ENCODE assay signal across 18 cellular contexts in the genomic region with DNA sequence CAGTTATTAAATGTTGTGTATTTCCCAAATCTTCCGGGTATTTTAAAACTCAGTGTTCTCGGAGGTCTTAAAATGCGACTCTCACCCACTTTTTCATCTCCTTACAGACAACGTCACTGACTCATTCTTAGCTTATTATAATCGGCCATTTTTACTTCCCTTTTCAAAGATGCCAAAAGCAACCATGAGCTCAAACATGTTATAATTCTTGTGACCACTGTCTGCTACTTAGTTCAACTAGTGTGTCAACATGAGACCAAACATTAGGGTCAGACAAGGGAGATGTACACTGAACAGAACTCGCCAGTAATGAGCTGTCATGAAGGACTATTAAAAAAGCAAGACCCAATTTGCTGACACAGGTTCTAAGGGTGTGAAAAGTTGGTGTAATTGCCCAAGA.
"Had no signal": no experiment of that assay in that cellular context is flagged by ENCODE, and none has a peak within 500 bp of the region (broad histone marks: within the 10 kb centered on the region; RNA-seq: fewer than 3 reads in every experiment).

No MANE protein-coding gene starts in this region.

- H3K27me3 ChIP-seq: foreskin keratinocyte, ovary, spleen, thyroid gland had no signal

- DNase-seq: activated CD4-positive, alpha-beta T cell treated with anti-CD3 and anti-CD28 coated beads for 1 hour; activated gamma-delta T cell treated with Interleukin-2 at 50 U/mL for 16 hours; activated T-cell treated with anti-CD3 and anti-CD28 coated beads, Interleukin-2, amount 50 U/mL, for 1 hour; central memory CD4-positive, alpha-beta T cell; effector memory CD4-positive, alpha-beta T cell; foreskin keratinocyte; left colon; ovary; spleen; stimulated activated CD4-positive, alpha-beta T cell treated with anti-CD3 and anti-CD28 coated beads, Interleukin-4, amount 100 ng/mL, for 1 hour; stimulated activated naive CD8-positive, alpha-beta T cell treated with anti-CD3 and anti-CD28 coated beads, Interleukin-15, Interleukin-2, amounts not matched to agents 100 U/mL and 50 U/mL, for 24 hours; thyroid gland; upper lobe of right lung; WERI-Rb-1 had no signal

- H3K36me3 ChIP-seq: ovary, prostate gland, spleen, thyroid gland, upper lobe of right lung, WERI-Rb-1 had no signal

- H3K9me3 ChIP-seq: ovary, prostate gland, spleen, thyroid gland, upper lobe of right lung had no signal

- H3K9me3 Mint-ChIP-seq: activated naive CD4-positive, alpha-beta T cell treated with anti-CD3 and anti-CD28 coated beads, Interleukin-2, amount 50 U/mL, for 24 hours; memory B cell; natural killer cell treated with Interleukin-12 subunit alpha and Interleukin-12 subunit beta and Interleukin-15 and Interleukin-18, amount 100 ng/mL, for 72 hours had no signal

- H3K4me1 Mint-ChIP-seq: activated naive CD4-positive, alpha-beta T cell treated with anti-CD3 and anti-CD28 coated beads, Interleukin-2, amount 50 U/mL, for 24 hours had no signal

- H3K4me3 Mint-ChIP-seq: activated naive CD4-positive, alpha-beta T cell treated with anti-CD3 and anti-CD28 coated beads, Interleukin-2, amount 50 U/mL, for 24 hours; memory B cell; natural killer cell treated with Interleukin-12 subunit alpha and Interleukin-12 subunit beta and Interleukin-15 and Interleukin-18, amount 100 ng/mL, for 72 hours had no signal

- H3K27ac ChIP-seq: foreskin keratinocyte, ovary, prostate gland, spleen, thyroid gland, upper lobe of right lung, WERI-Rb-1 had no signal

- H3K4me3 ChIP-seq: ovary, prostate gland, spleen, thyroid gland, upper lobe of right lung had no signal

- H3K4me1 ChIP-seq: foreskin keratinocyte, prostate gland, spleen, thyroid gland, upper lobe of right lung had no signal

- ATAC-seq: foreskin keratinocyte; left colon; natural killer cell treated with Interleukin-12 subunit alpha and Interleukin-12 subunit beta and Interleukin-15 and Interleukin-18, amount 100 ng/mL, for 72 hours; stimulated activated naive CD8-positive, alpha-beta T cell treated with anti-CD3 and anti-CD28 coated beads, Interleukin-15, Interleukin-2, amounts not matched to agents 100 U/mL and 50 U/mL, for 24 hours; upper lobe of right lung had no signal

- H3K27ac Mint-ChIP-seq: activated naive CD4-positive, alpha-beta T cell treated with anti-CD3 and anti-CD28 coated beads, Interleukin-2, amount 50 U/mL, for 24 hours; memory B cell; natural killer cell treated with Interleukin-12 subunit alpha and Interleukin-12 subunit beta and Interleukin-15 and Interleukin-18, amount 100 ng/mL, for 72 hours had no signal

- H3K36me3 Mint-ChIP-seq: activated naive CD4-positive, alpha-beta T cell treated with anti-CD3 and anti-CD28 coated beads, Interleukin-2, amount 50 U/mL, for 24 hours; memory B cell; natural killer cell treated with Interleukin-12 subunit alpha and Interleukin-12 subunit beta and Interleukin-15 and Interleukin-18, amount 100 ng/mL, for 72 hours had no signal
